In genomic region chr14:68820999-68821683, GRCh38 we compare ENCODE assay signal across 10 cellular contexts. TPM values are rescaled to one million over a fixed set of nuclear protein-coding genes. Genes with fewer than 3 reads are reported as not detected.
A peak's percentile ranks its signal among the peaks of the same experiment; 100 is the strongest.
DNase-seq lines count a peak whose midpoint lies in the region; ATAC-seq, FAIRE-seq and TF ChIP-seq lines count a peak whose summit lies in the region.
"Had no signal": no experiment of that assay in that cellular context is flagged by ENCODE, and none has a peak within 500 bp of the region (broad histone marks: within the 10 kb centered on the region; RNA-seq: fewer than 3 reads in every experiment).

No MANE protein-coding gene starts in this region.

- peak overlapping the region; percentile 81 for H3K9ac ChIP-seq in GM12878 (ENCODE audit: control insufficient read depth, insufficient read depth, low read length)
- H3K9ac ChIP-seq in stomach smooth muscle (ENCODE audit: low read length in 2 of 2) = no peak overlapping the region

- H3K36me3 Mint-ChIP-seq in activated naive CD4-positive, alpha-beta T cell treated with anti-CD3 and anti-CD28 coated beads, Interleukin-2, amount 50 U/mL, for 24 hours = no peaks in the 10 kb centered on the region
- no peaks in the 10 kb centered on the region for H3K36me3 Mint-ChIP-seq in activated naive CD4-positive, alpha-beta T cell treated with anti-CD3 and anti-CD28 coated beads, Interleukin-2, amount 50 U/mL, for 72 hours
- no peaks in the 10 kb centered on the region for H3K36me3 Mint-ChIP-seq in progenitor cell of endocrine pancreas (ENCODE audit: insufficient read depth)

- intact Hi-C loops in GM12878 (cut with micrococcal nuclease; ENCODE audit: unreplicated experiment) (no loop called here), posterior cingulate gyrus (cut with DNase I) (no loop called here)

- peak overlapping the region; percentile 49 for H2AFZ ChIP-seq in GM12878 (ENCODE audit: control insufficient read depth, low read depth, low read length)

- H3K4me3 ChIP-seq in GM12878 = peak overlapping the region; percentile 63
- H3K4me3 ChIP-seq in stomach smooth muscle (ENCODE audit: low read length in 2 of 2) = no peak overlapping the region

- 2% methylated on average over 18 of the region's 18 CpGs for WGBS in GM12878 (ENCODE audit: insufficient coverage, insufficient replicate concordance, low lambda C conversion rate, missing lambda C conversion rate)

- H3K27ac ChIP-seq in GM12878 (ENCODE audit: control insufficient read depth, insufficient read depth) (peak overlapping the region; percentile 91), stomach smooth muscle (ENCODE audit: low read length) (peak overlapping the region; percentile 99)

- no peak for ATAC-seq in activated naive CD4-positive, alpha-beta T cell treated with anti-CD3 and anti-CD28 coated beads, Interleukin-2, amount 50 U/mL, for 72 hours
- peak; percentile 24 for ATAC-seq in HG02973 (IDR thresholded peaks at IDR 0.05; ENCODE audit: unreplicated experiment)
- ATAC-seq in GM12878 = peak; percentile 59

- TF ChIP-seq CTCF in GM12878 (IDR thresholded peaks at IDR 0.05 in 2 of 3, conservative IDR thresholded peaks at IDR 0.05 in 1 of 3; ENCODE audit: control insufficient read depth in 2 of 3, extremely low read depth in 1 of 3, insufficient read depth in 1 of 3, low read depth in 3 of 3, low read length in 3 of 3) (no peak), progenitor cell of endocrine pancreas (IDR thresholded peaks at IDR 0.05; ENCODE audit: unreplicated experiment) (no peak)

- H3K36me3 ChIP-seq in GM12878 (ENCODE audit: control insufficient read depth in 2 of 2, insufficient read depth in 2 of 2, low read length in 1 of 2) = no peaks in the 10 kb centered on the region
- no peaks in the 10 kb centered on the region for H3K36me3 ChIP-seq in stomach smooth muscle (ENCODE audit: control insufficient read depth in 2 of 2, insufficient read depth in 2 of 2, low read length in 2 of 2)

- no peaks in the 10 kb centered on the region for H4K20me1 ChIP-seq in GM12878 (ENCODE audit: control insufficient read depth, insufficient read depth)

- H3K79me2 ChIP-seq in GM12878 (ENCODE audit: control insufficient read depth, insufficient read depth, low read length) = peaks cover 8% of the 10 kb centered on the region

- no peak for DNase-seq in activated naive CD4-positive, alpha-beta T cell treated with anti-CD3 and anti-CD28 coated beads, Interleukin-2, amount 50 U/mL, for 72 hours (ENCODE audit: low spot score in 2 of 2)
- DNase-seq in GM12878 (ENCODE audit: low read depth, low spot score) = peak; percentile 83
- no peak for DNase-seq in posterior cingulate gyrus
- DNase-seq in RPMI8226 = no peak
- no peak for DNase-seq in progenitor cell of endocrine pancreas (ENCODE audit: low spot score, unreplicated experiment)
- DNase-seq: kidney; NK-92 treated with Interleukin-12 subunit alpha and Interleukin-12 subunit beta, amount 100 ng/mL, for 24 hours had no signal

- H3K4me1 ChIP-seq in GM12878 (ENCODE audit: control insufficient read depth, insufficient read depth, low read length) = peaks cover 63% of the 10 kb centered on the region
- peaks cover 53% of the 10 kb centered on the region for H3K4me1 ChIP-seq in stomach smooth muscle (ENCODE audit: control insufficient read depth, insufficient read depth, low read length)

- H3K9me3 Mint-ChIP-seq in activated naive CD4-positive, alpha-beta T cell treated with anti-CD3 and anti-CD28 coated beads, Interleukin-2, amount 50 U/mL, for 24 hours = no peaks in the 10 kb centered on the region
- no peaks in the 10 kb centered on the region for H3K9me3 Mint-ChIP-seq in activated naive CD4-positive, alpha-beta T cell treated with anti-CD3 and anti-CD28 coated beads, Interleukin-2, amount 50 U/mL, for 72 hours
- H3K9me3 Mint-ChIP-seq in progenitor cell of endocrine pancreas (ENCODE audit: low read depth) = no peaks in the 10 kb centered on the region

- no TSS peak for BruUV-seq in GM12878 (replicated peaks; lab: Mats Ljungman, UMichigan)

- POLR2A ChIA-PET in GM12878 (lab: Charles Lee) = interaction anchor here (0.6 to 10.0 kb wide), 12 partner anchors 14 to 543 kb away, joined by 3 to 115 read pairs (median 4); partner anchors contain the start of gene ZFP36L1

- H3K4me2 ChIP-seq in GM12878 (ENCODE audit: control insufficient read depth, insufficient read depth) = peak overlapping the region; percentile 84

- SMC1A ChIA-PET in GM12878 (lab: Charles Lee; ENCODE audit: uncharacterized antibody, unreplicated experiment) = interaction anchor here (0.8 to 15.9 kb wide), 21 partner anchors 10 to 879 kb away, joined by 3 to 314 read pairs (median 3); partner anchors contain the start of gene ZFP36L1

- H3K9me3 ChIP-seq in GM12878 (replicated peaks; ENCODE audit: control insufficient read depth, insufficient read depth, low read length) = no peaks in the 10 kb centered on the region
- H3K9me3 ChIP-seq in stomach smooth muscle (ENCODE audit: control insufficient read depth in 2 of 2, low read length in 2 of 2) = no peaks in the 10 kb centered on the region

- H3K4me3 Mint-ChIP-seq in activated naive CD4-positive, alpha-beta T cell treated with anti-CD3 and anti-CD28 coated beads, Interleukin-2, amount 50 U/mL, for 24 hours = peak overlapping the region; percentile 62
- H3K4me3 Mint-ChIP-seq in progenitor cell of endocrine pancreas (ENCODE audit: low read depth) = no peak overlapping the region

- TF ChIP-seq EP300 in GM12878 (IDR thresholded peaks at IDR 0.05; ENCODE audit: borderline replicate concordance in 1 of 2, control insufficient read depth in 1 of 2, low read depth in 2 of 2, low read length in 2 of 2) = peak; percentile 71 to 84

- no peaks in the 10 kb centered on the region for H3K27me3 Mint-ChIP-seq in activated naive CD4-positive, alpha-beta T cell treated with anti-CD3 and anti-CD28 coated beads, Interleukin-2, amount 50 U/mL, for 24 hours
- H3K27me3 Mint-ChIP-seq in progenitor cell of endocrine pancreas = no peaks in the 10 kb centered on the region

- H3K4me1 Mint-ChIP-seq in activated naive CD4-positive, alpha-beta T cell treated with anti-CD3 and anti-CD28 coated beads, Interleukin-2, amount 50 U/mL, for 24 hours = peaks cover 45% of the 10 kb centered on the region
- peaks cover 35% of the 10 kb centered on the region for H3K4me1 Mint-ChIP-seq in progenitor cell of endocrine pancreas (ENCODE audit: low read depth)

- H3K27me3 ChIP-seq in GM12878 (replicated peaks in 1 of 2; ENCODE audit: control insufficient read depth in 2 of 2, insufficient read depth in 2 of 2, low read length in 1 of 2) (no peaks in the 10 kb centered on the region), stomach smooth muscle (ENCODE audit: control insufficient read depth in 1 of 2, insufficient read depth in 2 of 2, low read length in 2 of 2) (no peaks in the 10 kb centered on the region)

- in situ Hi-C loops in GM12878 (cut with MboI) = loop anchor here (5.0 to 10.0 kb wide), 2 partner anchors 886 to 984 kb away; no protein-coding TSS in a partner anchor

- TF ChIP-seq RAD21 in GM12878 (IDR thresholded peaks at IDR 0.05; ENCODE audit: insufficient read depth, low read depth, low read length) = no peak

- TF ChIP-seq POLR2A in GM12878 (IDR thresholded peaks at IDR 0.05; ENCODE audit: low read depth, low read length) = peak; percentile 84

- FAIRE-seq in GM12878 (lab: Jason Lieb, UNC) = peak; percentile 69
- FAIRE-seq: kidney had no signal

- no peak overlapping the region for H3K27ac Mint-ChIP-seq in activated naive CD4-positive, alpha-beta T cell treated with anti-CD3 and anti-CD28 coated beads, Interleukin-2, amount 50 U/mL, for 24 hours
- H3K27ac Mint-ChIP-seq in activated naive CD4-positive, alpha-beta T cell treated with anti-CD3 and anti-CD28 coated beads, Interleukin-2, amount 50 U/mL, for 72 hours = peak overlapping the region in 1 of 2 donors; percentile 65
- no peak overlapping the region for H3K27ac Mint-ChIP-seq in progenitor cell of endocrine pancreas

- RAD21 ChIA-PET in GM12878 (lab: Charles Lee; ENCODE audit: unreplicated experiment) = interaction anchor here (0.6 to 13.5 kb wide), 17 partner anchors 23 to 887 kb away, joined by 3 to 292 read pairs (median 5); partner anchors contain the start of gene ZFP36L1

- CTCF ChIA-PET in GM12878 (lab: Yijun Ruan, JAX) = interaction anchor here (1.1 to 22.6 kb wide), 7 partner anchors 21 to 938 kb away, joined by 3 to 310 read pairs (median 12); partner anchors contain the start of gene ZFP36L1

RNA-seq across cellular contexts. Expression of gene ZFP36L1, which starts 28.3 kb away (rescaled TPM):
- total RNA-seq in activated naive CD4-positive, alpha-beta T cell treated with anti-CD3 and anti-CD28 coated beads, Interleukin-2, amount 50 U/mL, for 72 hours = 100 to 1,000 TPM in 1 of 2 donors, 10 to 100 TPM in 1; 73.4 to 158 TPM
- total RNA-seq in GM12878 (2013; cell fraction: nucleolus; rRNA removed) = 120 and 134 TPM in 2 replicates
- total RNA-seq in GM12878 (2014; rRNA removed) = 27.9 and 31.3 TPM in 2 replicates
- 27.0 and 28.3 TPM in 2 replicates for total RNA-seq in GM12878 (2014; rRNA removed; fragmentation: Illumina TruSeq; extraction: Trizol)
- total RNA-seq in GM12878 (2021) = 166 and 184 TPM in 2 replicates
- 21.7 TPM for polyA plus RNA-seq in GM12878 (2011; ENCODE audit: low read depth)
- polyA plus RNA-seq in GM12878 (2011; rRNA removed) = 47.4 and 53.5 TPM in 2 replicates
- 143 and 162 TPM in 2 replicates for polyA plus RNA-seq in GM12878 (2011; cell fraction: cytosol; rRNA removed)
- polyA plus RNA-seq in GM12878 (2011; cell fraction: nucleus; rRNA removed) = 173 and 272 TPM in 2 replicates
- polyA plus RNA-seq in GM12878 (2012) = 67.3 and 98.4 TPM in 2 replicates
- polyA plus RNA-seq in GM12878 (2014; fragmentation: Illumina TruSeq; extraction: Trizol) = 69.3 and 78.7 TPM in 2 replicates
- 10 to 100 TPM; 22.0 to 22.6 TPM for polyA plus RNA-seq in GM12878 (2014; fragmentation: Nextera tagmentation; extraction: Ambion mirVana)
- 96.1 and 121 TPM in 2 replicates for polyA plus RNA-seq in GM12878 (2014; rRNA removed)
- 100 to 1,000 TPM; 119 to 138 TPM for polyA plus RNA-seq in GM12878 (2016; fragmentation: Nextera tagmentation; extraction: Ambion mirVana)
- polyA minus RNA-seq in GM12878 (2011; rRNA and poly(A)+ RNA removed) = 29.0 and 48.5 TPM in 2 replicates
- polyA minus RNA-seq in GM12878 (2011; cell fraction: cytosol; rRNA and poly(A)+ RNA removed) = 183 and 200 TPM in 2 replicates
- 63.3 and 109 TPM in 2 replicates for polyA minus RNA-seq in GM12878 (2011; cell fraction: nucleus; rRNA and poly(A)+ RNA removed)
- total RNA-seq in progenitor cell of endocrine pancreas = 325 and 368 TPM in 2 replicates

Comparison
In these comparisons a context has a peak if more than half of its experiments do, and no peak if none do; other contexts are left out.
1. ATAC-seq: peak in HG02973 (single experiment) and GM12878 (single experiment); none in activated naive CD4-positive, alpha-beta T cell treated with anti-CD3 and anti-CD28 coated beads, Interleukin-2, amount 50 U/mL, for 72 hours (0 of 2).